ENCODE assay signal across 21 cellular contexts in the genomic region with DNA sequence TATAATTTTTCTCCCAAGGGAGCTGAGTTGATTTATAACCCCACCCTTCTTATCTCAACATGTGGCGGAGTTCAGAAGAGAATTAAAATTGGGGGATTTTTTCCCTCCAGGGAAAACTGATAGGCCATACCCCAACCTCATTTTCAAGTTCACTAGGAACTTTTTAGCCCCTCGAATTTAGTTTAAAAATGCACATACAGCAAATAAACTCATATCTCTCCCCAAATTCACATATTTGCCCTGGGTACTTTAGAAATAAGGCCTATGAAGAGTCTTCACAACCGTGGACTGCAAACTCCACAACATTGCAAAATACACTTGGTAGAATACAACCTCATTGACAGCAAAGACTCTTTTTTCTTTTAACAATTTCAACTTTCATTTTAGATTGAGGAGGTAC.
DNase-seq lines count a peak whose midpoint lies in the region; ATAC-seq, FAIRE-seq and TF ChIP-seq lines count a peak whose summit lies in the region.
"Had no signal": no experiment of that assay in that cellular context is flagged by ENCODE, and none has a peak within 500 bp of the region (broad histone marks: within the 10 kb centered on the region; RNA-seq: fewer than 3 reads in every experiment).

No MANE protein-coding gene starts in this region.

- H2BK20ac ChIP-seq in IMR-90 (ENCODE audit: low read depth, low read length), result no peak overlapping the region

- TF ChIP-seq POLR2A in A549 (IDR thresholded peaks at IDR 0.05; ENCODE audit: low read length) (no peak), IMR-90 (IDR thresholded peaks at IDR 0.05; ENCODE audit: low read depth, low read length) (no peak), esophagus muscularis mucosa (IDR thresholded peaks at IDR 0.05; ENCODE audit: low read depth) (no peak)

- H4K20me1 ChIP-seq in IMR-90 (ENCODE audit: insufficient read depth, low read length) (no peaks in the 10 kb centered on the region), OCI-LY3 (ENCODE audit: insufficient read depth, low read length) (no peaks in the 10 kb centered on the region)
- H4K20me1 ChIP-seq: BLaER1 treated with 17β-estradiol and CSF1 and Interleukin-3, amounts not matched to agents 10 nM and 100 nM had no signal

- no peak overlapping the region for H2AK9ac ChIP-seq in IMR-90 (replicated peaks; ENCODE audit: low read depth, low read length, poor library complexity)

- no peaks in the 10 kb centered on the region for H3K4me1 Mint-ChIP-seq in osteocyte (ENCODE audit: unreplicated experiment)

- H4K8ac ChIP-seq in IMR-90 (ENCODE audit: low read depth in 2 of 2, low read length in 2 of 2), result no peak overlapping the region

- no peak overlapping the region for H3K18ac ChIP-seq in IMR-90 (ENCODE audit: low read depth, low read length)

- POLR2A ChIA-PET in A549 (lab: Yijun Ruan, JAX), result no interaction called here
- POLR2A ChIA-PET in IMR-90 (lab: Charles Lee; ENCODE audit: unreplicated experiment), result interaction anchor here (0.6 kb wide), 1 partner anchor 745 kb away, joined by 5 read pairs; no protein-coding TSS in a partner anchor

- 2% methylated on average over 3 of the region's 3 CpGs for WGBS in A549 (ENCODE audit: missing lambda C conversion rate)
- WGBS in IMR-90 (ENCODE audit: extremely low coverage in 2 of 2, insufficient read length in 1 of 2), 2 experiments, result 14% methylated on average over 1 of the region's 3 CpGs; no CpG with 5 or more reads in 1 of the 2 experiments
- WGBS in esophagus muscularis mucosa, result 84% methylated on average over 3 of the region's 3 CpGs

- H3K9me3 Mint-ChIP-seq in osteocyte (ENCODE audit: unreplicated experiment), result no peaks in the 10 kb centered on the region
- H3K9me3 Mint-ChIP-seq: CD4-positive, alpha-beta T cell; CD8-positive, alpha-beta T cell had no signal

- H3K14ac ChIP-seq in IMR-90 (replicated peaks; ENCODE audit: low read depth, low read length), result no peak overlapping the region

- H3K4me3 Mint-ChIP-seq in osteocyte (ENCODE audit: unreplicated experiment), result no peak overlapping the region
- H3K4me3 Mint-ChIP-seq: B cell; CD4-positive, alpha-beta T cell; CD8-positive, alpha-beta T cell had no signal

- no peaks in the 10 kb centered on the region for H3K36me3 ChIP-seq in IMR-90 (ENCODE audit: control insufficient read depth, insufficient read depth, low read length)
- H3K36me3 ChIP-seq in OCI-LY3 (replicated peaks; ENCODE audit: low read depth, low read length), result no peaks in the 10 kb centered on the region
- no peaks in the 10 kb centered on the region for H3K36me3 ChIP-seq in esophagus muscularis mucosa
- H3K36me3 ChIP-seq: BLaER1 treated with 17β-estradiol and CSF1 and Interleukin-3, amounts not matched to agents 10 nM and 100 nM had no signal

- no peaks in the 10 kb centered on the region for H3K4me1 ChIP-seq in A549
- no peaks in the 10 kb centered on the region for H3K4me1 ChIP-seq in IMR-90 (ENCODE audit: control insufficient read depth, insufficient read depth, low read length)
- peaks cover 49% of the 10 kb centered on the region for H3K4me1 ChIP-seq in OCI-LY3 (ENCODE audit: low read length)
- no peaks in the 10 kb centered on the region for H3K4me1 ChIP-seq in esophagus muscularis mucosa
- H3K4me1 ChIP-seq: Caco-2 had no signal

- H3K27ac ChIP-seq in A549 (no peak overlapping the region), IMR-90 (ENCODE audit: insufficient read depth, low read length) (no peak overlapping the region), OCI-LY3 (ENCODE audit: low read length) (no peak overlapping the region), esophagus muscularis mucosa (replicated peaks in 1 of 4) (no peak overlapping the region)
- H3K27ac ChIP-seq: BLaER1 treated with 17β-estradiol and CSF1 and Interleukin-3, amounts not matched to agents 10 nM and 100 nM; C4-2B had no signal

- H4K5ac ChIP-seq in IMR-90 (ENCODE audit: low read depth, low read length), result no peak overlapping the region

- H2BK15ac ChIP-seq in IMR-90 (ENCODE audit: low read depth, low read length), result no peak overlapping the region

- no TSS peak for BruUV-seq in IMR-90 (replicated peaks; lab: Mats Ljungman, UMichigan)

- H2BK120ac ChIP-seq in IMR-90 (ENCODE audit: low read depth, low read length), result no peak overlapping the region

- H3K27ac Mint-ChIP-seq in osteocyte (ENCODE audit: unreplicated experiment), result no peak overlapping the region
- H3K27ac Mint-ChIP-seq: B cell; CD4-positive, alpha-beta T cell; CD8-positive, alpha-beta T cell had no signal

- H2BK5ac ChIP-seq in IMR-90 (ENCODE audit: low read depth, low read length, poor library complexity, severe bottlenecking), result no peak overlapping the region

- H3K9me1 ChIP-seq in IMR-90 (ENCODE audit: insufficient read depth, low read length), result no peaks in the 10 kb centered on the region

- H3K79me1 ChIP-seq in IMR-90 (ENCODE audit: low read depth in 1 of 2, low read length in 2 of 2), result no peaks in the 10 kb centered on the region

- no peak overlapping the region for H2AK5ac ChIP-seq in IMR-90 (ENCODE audit: low read depth, low read length)

- H3K27me3 ChIP-seq in IMR-90 (ENCODE audit: control insufficient read depth, insufficient read depth, low read length) (peaks cover 26% of the 10 kb centered on the region), OCI-LY3 (ENCODE audit: low read depth, low read length) (0 out of 2 replicates have a peak, but pooled peaks cover 6% of the 10 kb centered on the region), esophagus muscularis mucosa (peaks cover 0 to 25% (median 0%) of the 10 kb centered on the region in 4 donors)

- H3K56ac ChIP-seq in IMR-90 (ENCODE audit: extremely low read depth, insufficient read depth, low read length), result no peak overlapping the region

- H3K9me3 ChIP-seq in A549 (no peaks in the 10 kb centered on the region), IMR-90 (ENCODE audit: control insufficient read depth, insufficient read depth, low read length) (no peaks in the 10 kb centered on the region), OCI-LY3 (ENCODE audit: insufficient read depth, low read length) (no peaks in the 10 kb centered on the region), esophagus muscularis mucosa (no peaks in the 10 kb centered on the region)
- H3K9me3 ChIP-seq: Caco-2 had no signal

- DNase-seq in A549 (ENCODE audit: low read depth in 1 of 2, low spot score in 1 of 2), result no peak
- no peak for DNase-seq in IMR-90
- peak; percentile 42 for DNase-seq in esophagus muscularis mucosa (ENCODE audit: extremely low spot score)
- no peak for DNase-seq in osteocyte (ENCODE audit: extremely low spot score, unreplicated experiment)
- DNase-seq in omental fat pad (ENCODE audit: low spot score), result no peak
- DNase-seq: 8988T; AML-193; Caco-2; Calu3; CD4-positive, alpha-beta T cell; CD8-positive, alpha-beta T cell; DMS79 treated with DMSO at 0.1 percent for 48 hours; GF-D8 had no signal

- H3K23ac ChIP-seq in IMR-90 (ENCODE audit: low read depth, low read length), result no peak overlapping the region

- peaks cover 30% of the 10 kb centered on the region for H3K27me3 Mint-ChIP-seq in osteocyte (ENCODE audit: unreplicated experiment)
- H3K27me3 Mint-ChIP-seq: CD4-positive, alpha-beta T cell had no signal

- no peak overlapping the region for H3K4me3 ChIP-seq in A549
- H3K4me3 ChIP-seq in IMR-90 (ENCODE audit: insufficient read depth, low read depth, low read length), result no peak overlapping the region
- H3K4me3 ChIP-seq in OCI-LY3 (ENCODE audit: low read length), result no peak overlapping the region
- H3K4me3 ChIP-seq in esophagus muscularis mucosa, result no peak overlapping the region
- H3K4me3 ChIP-seq: BLaER1 treated with 17β-estradiol and CSF1 and Interleukin-3, amounts not matched to agents 10 nM and 100 nM had no signal

- CTCF ChIA-PET in A549 (lab: Yijun Ruan, JAX), result no interaction called here
- CTCF ChIA-PET in IMR-90 (lab: Yijun Ruan, JAX), result interaction anchor here (1.4 kb wide), 1 partner anchor 9 kb away, joined by 3 read pairs; no protein-coding TSS in a partner anchor

- H2AFZ ChIP-seq in IMR-90 (replicated peaks; ENCODE audit: low read length, poor library complexity) (no peak overlapping the region), OCI-LY3 (ENCODE audit: low read depth, low read length) (no peak overlapping the region)

- intact Hi-C loops in IMR-90 (cut with micrococcal nuclease) (no loop called here), esophagus muscularis mucosa (cut with DNase I) (no loop called here)

- TF ChIP-seq CTCF in A549 (IDR thresholded peaks at IDR 0.05), result no peak
- TF ChIP-seq CTCF in IMR-90 (conservative IDR thresholded peaks at IDR 0.05; ENCODE audit: low read depth, low read length), result no peak
- TF ChIP-seq CTCF in OCI-LY3 (IDR thresholded peaks at IDR 0.05; ENCODE audit: low read depth, low read length), result no peak
- TF ChIP-seq CTCF in esophagus muscularis mucosa (IDR thresholded peaks at IDR 0.05), result no peak
- TF ChIP-seq CTCF in osteocyte (IDR thresholded peaks at IDR 0.05), result no peak
- no peak for TF ChIP-seq CTCF in omental fat pad (IDR thresholded peaks at IDR 0.05)

- no peak overlapping the region for H3K9ac ChIP-seq in IMR-90 (ENCODE audit: low read depth, low read length)
- no peak overlapping the region for H3K9ac ChIP-seq in OCI-LY3 (ENCODE audit: low read length)
- H3K9ac ChIP-seq: BLaER1 treated with 17β-estradiol and CSF1 and Interleukin-3, amounts not matched to agents 10 nM and 100 nM had no signal

- TF ChIP-seq EP300 in A549 (IDR thresholded peaks at IDR 0.05) (no peak), esophagus muscularis mucosa (IDR thresholded peaks at IDR 0.05) (no peak)

- no peak for FAIRE-seq in A549 (lab: Jason Lieb, UNC)
- FAIRE-seq: A204.1, D721Med, G401.6 had no signal

- H3K4ac ChIP-seq in IMR-90 (ENCODE audit: low read depth, low read length), result no peak overlapping the region

- dilution Hi-C loops in IMR-90 (cut with HindIII; ENCODE audit: low sequenced_read_pairs, unreplicated experiment), result no loop called here

- no peak overlapping the region for H4K91ac ChIP-seq in IMR-90 (ENCODE audit: insufficient read depth, low read depth, low read length)

- no peak overlapping the region for H3K4me2 ChIP-seq in A549
- H3K4me2 ChIP-seq in IMR-90 (ENCODE audit: low read depth, low read length), result no peak overlapping the region
- H3K4me2 ChIP-seq in OCI-LY3 (ENCODE audit: low read length), result 0 out of 2 replicates have a peak overlapping the region, but pooled peaks have one; percentile 4
- H3K4me2 ChIP-seq: BLaER1 treated with 17β-estradiol and CSF1 and Interleukin-3, amounts not matched to agents 10 nM and 100 nM had no signal

- ATAC-seq in A549 (no peak), IMR-90 (ENCODE audit: low read depth) (no peak), GM18519 (IDR thresholded peaks at IDR 0.05; ENCODE audit: low FRiP score, unreplicated experiment) (no peak), omental fat pad (ENCODE audit: low FRiP score) (no peak)
- ATAC-seq: CD8-positive, alpha-beta T cell had no signal

- TF ChIP-seq RAD21 in A549 (conservative IDR thresholded peaks at IDR 0.05 in 1 of 2, IDR thresholded peaks at IDR 0.05 in 1 of 2) (no peak), IMR-90 (IDR thresholded peaks at IDR 0.05; ENCODE audit: low read length) (no peak)

- H3K36me3 Mint-ChIP-seq in osteocyte (ENCODE audit: unreplicated experiment), result no peaks in the 10 kb centered on the region

- H3K79me2 ChIP-seq in OCI-LY3 (ENCODE audit: low read length), result no peaks in the 10 kb centered on the region

- in situ Hi-C loops in IMR-90 (cut with MboI; ENCODE audit: low sequenced_read_pairs), result no loop called here

TF ChIP-seq in A549, 52 proteins besides CTCF, POLR2A, EP300 and RAD21 (continues in another document):
- TF ChIP-seq JUNB (IDR thresholded peaks at IDR 0.05), result no peak

TF ChIP-seq in IMR-90, 13 proteins besides CTCF, POLR2A, EP300 and RAD21 (continues in another document):
- no peak for TF ChIP-seq NFE2L2 (IDR thresholded peaks at IDR 0.05; ENCODE audit: low read depth, low read length)
